In the genomic region with DNA sequence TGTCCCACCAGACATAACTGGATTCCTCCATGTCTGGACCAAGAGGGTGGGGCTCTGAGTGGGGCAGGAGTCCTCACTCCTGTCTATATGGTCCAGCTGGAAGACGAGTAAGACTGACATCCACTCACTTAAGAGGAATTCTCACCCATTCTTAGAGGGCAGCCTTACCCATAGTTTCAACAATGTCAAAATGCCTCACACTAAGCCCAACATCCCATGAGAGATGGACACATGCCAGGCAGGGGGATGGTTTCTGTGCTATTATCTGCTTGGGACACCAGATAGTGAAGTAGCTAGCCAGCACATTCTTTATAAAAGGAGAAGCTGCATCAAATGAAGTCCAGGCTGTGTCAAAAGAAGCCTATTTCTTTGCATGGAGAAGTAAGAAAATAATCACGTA, we compare ENCODE assay signal across 16 cellular contexts. TPM values are rescaled to one million over a fixed set of nuclear protein-coding genes. Genes with fewer than 3 reads are reported as not detected.
A peak's percentile ranks its signal among the peaks of the same experiment; 100 is the strongest.
DNase-seq lines count a peak whose midpoint lies in the region; ATAC-seq and TF ChIP-seq lines count a peak whose summit lies in the region.
"Had no signal": no experiment of that assay in that cellular context is flagged by ENCODE, and none has a peak within 500 bp of the region (broad histone marks: within the 10 kb centered on the region; RNA-seq: fewer than 3 reads in every experiment).

No MANE protein-coding gene starts in this region.

- no peak for TF ChIP-seq RAD21 in IMR-90 (IDR thresholded peaks at IDR 0.05; ENCODE audit: low read length)

- POLR2A ChIA-PET in IMR-90 (lab: Charles Lee; ENCODE audit: unreplicated experiment) = no interaction called here

- H4K5ac ChIP-seq in IMR-90 (ENCODE audit: low read depth, low read length) = no peak overlapping the region

- ATAC-seq in IMR-90 (ENCODE audit: low read depth) = no peak
- no peak for ATAC-seq in HG03095 (IDR thresholded peaks at IDR 0.05; ENCODE audit: unreplicated experiment)
- no peak for ATAC-seq in HG02885 (IDR thresholded peaks at IDR 0.05; ENCODE audit: poor library complexity, unreplicated experiment)
- ATAC-seq: A549, HCT116 had no signal

- no peak for TF ChIP-seq POLR2A in IMR-90 (IDR thresholded peaks at IDR 0.05; ENCODE audit: low read depth, low read length)
- TF ChIP-seq POLR2A in testis (IDR thresholded peaks at IDR 0.05) = no peak

- intact Hi-C loops in IMR-90 (cut with micrococcal nuclease) (no loop called here), testis (cut with DNase I; ENCODE audit: low total_unique reads) (no loop called here)

- no peak overlapping the region for H3K4me3 ChIP-seq in IMR-90 (ENCODE audit: insufficient read depth, low read depth, low read length)
- H3K4me3 ChIP-seq in testis = no peak overlapping the region
- H3K4me3 ChIP-seq: A549, GM23248, Peyer's patch, SJSA1 had no signal

- no peak overlapping the region for H4K91ac ChIP-seq in IMR-90 (ENCODE audit: insufficient read depth, low read depth, low read length)

- CTCF ChIA-PET in IMR-90 (lab: Yijun Ruan, JAX) = no interaction called here

- dilution Hi-C loops in IMR-90 (cut with HindIII; ENCODE audit: low sequenced_read_pairs, unreplicated experiment) = no loop called here

- no CpG with 5 or more reads among the region's 2 CpGs for WGBS in IMR-90 (ENCODE audit: extremely low coverage in 2 of 2, insufficient read length in 1 of 2), 2 experiments
- 68 to 77% methylated on average over 2 of the region's 2 CpGs for WGBS in testis, 2 donors

- H3K4me1 ChIP-seq in IMR-90 (ENCODE audit: control insufficient read depth, insufficient read depth, low read length) = peaks cover 2% of the 10 kb centered on the region; the same call in 1 of the 2 replicates
- no peaks in the 10 kb centered on the region for H3K4me1 ChIP-seq in testis

- TF ChIP-seq CTCF in IMR-90 (conservative IDR thresholded peaks at IDR 0.05; ENCODE audit: low read depth, low read length) = no peak
- TF ChIP-seq CTCF in testis (IDR thresholded peaks at IDR 0.05) = no peak

- H3K9me1 ChIP-seq in IMR-90 (ENCODE audit: insufficient read depth, low read length) = no peaks in the 10 kb centered on the region

- H3K36me3 ChIP-seq in IMR-90 (ENCODE audit: control insufficient read depth, insufficient read depth, low read length) (no peaks in the 10 kb centered on the region), testis (ENCODE audit: low read depth, missing control alignments) (no peaks in the 10 kb centered on the region)
- H3K36me3 ChIP-seq: Peyer's patch, SJSA1 had no signal

- H2AK9ac ChIP-seq in IMR-90 (replicated peaks; ENCODE audit: low read depth, low read length, poor library complexity) = no peak overlapping the region

- H3K9me3 ChIP-seq in IMR-90 (ENCODE audit: control insufficient read depth, insufficient read depth, low read length) = no peaks in the 10 kb centered on the region
- H3K9me3 ChIP-seq in testis = no peaks in the 10 kb centered on the region
- H3K9me3 ChIP-seq: A549, Peyer's patch, SJSA1 had no signal

- no peak overlapping the region for H3K14ac ChIP-seq in IMR-90 (replicated peaks; ENCODE audit: low read depth, low read length)

- H3K27me3 ChIP-seq in IMR-90 (ENCODE audit: control insufficient read depth, insufficient read depth, low read length) (peaks cover 12% of the 10 kb centered on the region), testis (no peaks in the 10 kb centered on the region)
- H3K27me3 ChIP-seq: Peyer's patch, SJSA1 had no signal

- no peak overlapping the region for H3K23ac ChIP-seq in IMR-90 (ENCODE audit: low read depth, low read length)

- H3K79me1 ChIP-seq in IMR-90 (ENCODE audit: low read depth in 1 of 2, low read length in 2 of 2) = peaks cover 0 to 5% of the 10 kb centered on the region in 2 experiments; a peak in 1 of 4 replicates

- no peak overlapping the region for H2BK5ac ChIP-seq in IMR-90 (ENCODE audit: low read depth, low read length, poor library complexity, severe bottlenecking)

- H3K18ac ChIP-seq in IMR-90 (ENCODE audit: low read depth, low read length) = no peak overlapping the region

- H3K4me2 ChIP-seq in IMR-90 (ENCODE audit: low read depth, low read length) = no peak overlapping the region
- H3K4me2 ChIP-seq: A549 had no signal

- no peak overlapping the region for H3K4ac ChIP-seq in IMR-90 (ENCODE audit: low read depth, low read length)

- H2BK15ac ChIP-seq in IMR-90 (ENCODE audit: low read depth, low read length) = no peak overlapping the region

- no peak overlapping the region for H3K56ac ChIP-seq in IMR-90 (ENCODE audit: extremely low read depth, insufficient read depth, low read length)

- H2BK120ac ChIP-seq in IMR-90 (ENCODE audit: low read depth, low read length) = no peak overlapping the region

- H4K8ac ChIP-seq in IMR-90 (ENCODE audit: low read depth in 2 of 2, low read length in 2 of 2) = no peak overlapping the region

- no peak overlapping the region for H3K9ac ChIP-seq in IMR-90 (ENCODE audit: low read depth, low read length)
- H3K9ac ChIP-seq: GM23248 had no signal

- H2AK5ac ChIP-seq in IMR-90 (ENCODE audit: low read depth, low read length) = no peak overlapping the region

- peak overlapping the region; percentile 27 for H2AFZ ChIP-seq in IMR-90 (replicated peaks; ENCODE audit: low read length, poor library complexity)
- H2AFZ ChIP-seq: GM23248 had no signal

- H2BK20ac ChIP-seq in IMR-90 (ENCODE audit: low read depth, low read length) = no peak overlapping the region

- in situ Hi-C loops in IMR-90 (cut with MboI; ENCODE audit: low sequenced_read_pairs) = no loop called here

- DNase-seq in IMR-90 = no peak
- DNase-seq in amniotic epithelial cell (ENCODE audit: low read depth) = peak; percentile 16
- DNase-seq in myocyte (ENCODE audit: low read depth) = peak; percentile 50
- peak; percentile 42 for DNase-seq in testis
- DNase-seq in HT-29 (ENCODE audit: low spot score) = no peak
- DNase-seq: CD4-positive, alpha-beta T cell; DMS153; GM23248; MM.1S; NCI-H1092 treated with DMSO at 0.1 percent for 48 hours; Peyer's patch had no signal

- H3K27ac ChIP-seq in IMR-90 (ENCODE audit: insufficient read depth, low read length) = no peak overlapping the region
- no peak overlapping the region for H3K27ac ChIP-seq in testis
- H3K27ac ChIP-seq: A549, GM23248, Peyer's patch, SJSA1 had no signal

- H4K20me1 ChIP-seq in IMR-90 (ENCODE audit: insufficient read depth, low read length) = no peaks in the 10 kb centered on the region

- BruUV-seq in IMR-90 (replicated peaks; lab: Mats Ljungman, UMichigan) = no TSS peak

TF ChIP-seq in IMR-90, 13 proteins besides CTCF, POLR2A, EP300 and RAD21:
- no peak for TF ChIP-seq MXI1 (IDR thresholded peaks at IDR 0.05; ENCODE audit: borderline replicate concordance, low read depth, low read length)
- TF ChIP-seq, protein P1, sequence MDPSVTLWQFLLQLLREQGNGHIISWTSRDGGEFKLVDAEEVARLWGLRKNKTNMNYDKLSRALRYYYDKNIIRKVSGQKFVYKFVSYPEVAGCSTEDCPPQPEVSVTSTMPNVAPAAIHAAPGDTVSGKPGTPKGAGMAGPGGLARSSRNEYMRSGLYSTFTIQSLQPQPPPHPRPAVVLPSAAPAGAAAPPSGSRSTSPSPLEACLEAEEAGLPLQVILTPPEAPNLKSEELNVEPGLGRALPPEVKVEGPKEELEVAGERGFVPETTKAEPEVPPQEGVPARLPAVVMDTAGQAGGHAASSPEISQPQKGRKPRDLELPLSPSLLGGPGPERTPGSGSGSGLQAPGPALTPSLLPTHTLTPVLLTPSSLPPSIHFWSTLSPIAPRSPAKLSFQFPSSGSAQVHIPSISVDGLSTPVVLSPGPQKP (IDR thresholded peaks at IDR 0.05; ENCODE audit: borderline replicate concordance, low read depth, low read length) = no peak
- no peak for TF ChIP-seq RFX5 (IDR thresholded peaks at IDR 0.05; ENCODE audit: low read depth, low read length)
- TF ChIP-seq CEBPB (IDR thresholded peaks at IDR 0.05; ENCODE audit: low read depth, low read length) = no peak
- TF ChIP-seq MAFK (IDR thresholded peaks at IDR 0.05; ENCODE audit: low read depth, low read length) = no peak

RNA-seq across cellular contexts. Expression of a gene that starts 4.7 kb away (rescaled TPM):
- total RNA-seq in IMR-90 (2012; rRNA removed) (17.9 and 20.0 TPM in 2 replicates), myocyte (28.5 and 36.4 TPM in 2 replicates), testis (10 to 100 TPM; 49.0 to 50.5 TPM)
- polyA plus RNA-seq in IMR-90 (2012; rRNA removed) (11.7 and 13.6 TPM in 2 replicates), testis (ENCODE audit: insufficient read depth, low read depth, low replicate concordance) (59.7 TPM)
- polyA plus RNA-seq in IMR-90 (2012; cell fraction: cytosol; rRNA removed) = 10.8 and 18.3 TPM in 2 replicates
- 12.2 and 25.0 TPM in 2 replicates for polyA plus RNA-seq in IMR-90 (2012; cell fraction: nucleus; rRNA removed; ENCODE audit: low replicate concordance)
- 56.1 TPM for polyA plus RNA-seq in myocyte (2012)
- 14.3 and 19.9 TPM in 2 replicates for total RNA-seq in HT-29 (2014; rRNA removed; shearing (Covaris generic))

Comparison
In these comparisons a context has a peak if more than half of its experiments do, and no peak if none do; other contexts are left out.
1. DNase-seq: peak in amniotic epithelial cell (single experiment), myocyte (single experiment) and testis (single experiment); none in IMR-90 (single experiment) and HT-29 (single experiment).